Comparison of ENCODE assay signal across 1 cellular context in the genomic region with DNA sequence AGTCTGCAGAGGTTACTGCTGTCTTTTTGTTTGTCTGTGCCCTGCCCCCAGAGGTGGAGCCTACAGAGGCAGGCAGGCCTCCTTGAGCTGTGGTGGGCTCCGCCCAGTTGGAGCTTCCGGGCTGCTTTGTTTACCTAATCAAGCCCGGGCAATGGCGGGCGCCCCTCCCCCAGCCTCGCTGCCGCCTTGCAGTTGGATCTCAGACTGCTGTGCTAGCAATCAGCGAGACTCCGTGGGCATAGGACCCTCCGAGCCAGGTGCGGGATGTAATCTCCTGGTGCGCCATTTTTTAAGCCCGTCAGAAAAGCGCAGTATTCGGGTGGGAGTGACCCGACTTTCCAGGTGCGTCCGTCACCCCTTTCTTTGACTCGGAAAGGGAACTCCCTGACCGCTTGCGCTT.
A peak's percentile ranks its signal among the peaks of the same experiment; 100 is the strongest.
TF ChIP-seq lines count a peak whose summit lies in the region.

No MANE protein-coding gene starts in this region.

TF ChIP-seq in K562, 482 proteins besides CTCF, POLR2A, EP300 and RAD21:
- TF ChIP-seq POLR2G (IDR thresholded peaks at IDR 0.05; ENCODE audit: low read depth, low read length) (0 out of 2 replicates have a peak, but pooled peaks have one; percentile 28), YY1 (IDR thresholded peaks at IDR 0.05; ENCODE audit: borderline replicate concordance in 1 of 3, control insufficient read depth in 1 of 3, extremely low read depth in 1 of 3, insufficient read depth in 3 of 3, insufficient read length in 1 of 3, insufficient replicate concordance in 2 of 3, low read depth in 1 of 3, low read length in 2 of 3) (peak in 1 of 3 experiments; percentile 56), TAF9B (IDR thresholded peaks at IDR 0.05; ENCODE audit: partially characterized antibody) (peak; percentile 48)
TF ChIP-seq in K562: peak in this region for 3; not testable (repeated sequence) for 479.
